ENCODE assay signal across 8 cellular contexts in genomic region chr16:81095953-81096714, GRCh38. TPM values are rescaled to one million over a fixed set of nuclear protein-coding genes. Genes with fewer than 3 reads are reported as not detected.
DNase-seq lines count a peak whose midpoint lies in the region; ATAC-seq, FAIRE-seq and TF ChIP-seq lines count a peak whose summit lies in the region.

TSS of gene GCSH (minus strand) at chr16:81096395. CDS start at chr16:81096278, 117 bp downstream.

- peak within 1 kb of the TSS; percentile 67 for H3K27ac ChIP-seq in A673 (ENCODE audit: low read depth, low read length, poor library complexity, severe bottlenecking)
- peak within 1 kb of the TSS in 1 of 2 donors; percentile 82 for H3K27ac ChIP-seq in small intestine (ENCODE audit: low read depth in 1 of 2, low read length in 1 of 2)

- H3K9me3 ChIP-seq in A673 (ENCODE audit: low read depth, low read length, poor library complexity, severe bottlenecking) (no peaks in the 10 kb centered on the region), small intestine (ENCODE audit: control insufficient read depth, low read depth) (no peaks in the 10 kb centered on the region)

- FAIRE-seq in small intestine (lab: Jason Lieb, UNC), result no peak

- no TSS peak for BruUV-seq in A673 (replicated peaks; lab: Mats Ljungman, UMichigan)

- CTCF ChIA-PET in A673 (lab: Charles Lee), result no interaction called here

- 3 to 4% (median 4%) methylated on average over 59 to 80 of the region's 83 CpGs for WGBS in small intestine, 3 donors

- H3K4me1 ChIP-seq in A673 (ENCODE audit: insufficient read depth, low read length, poor library complexity, severe bottlenecking), result no peaks in the 10 kb centered on the region
- no peaks in the 10 kb centered on the region for H3K4me1 ChIP-seq in small intestine (ENCODE audit: control insufficient read depth in 2 of 2, insufficient read depth in 1 of 2, low read depth in 1 of 2, low read length in 1 of 2)

- H3K4me3 ChIP-seq in A673 (ENCODE audit: low read depth, low read length, poor library complexity, severe bottlenecking) (peak within 1 kb of the TSS; percentile 89), WI38 (ENCODE audit: low read depth, low read length) (peak within 1 kb of the TSS; percentile 77), cardiac fibroblast (replicated peaks in 1 of 2; ENCODE audit: low read depth in 2 of 2, low read length in 2 of 2) (peak within 1 kb of the TSS; percentile 69 to 77), small intestine (ENCODE audit: low read depth in 1 of 2, low read length in 2 of 2) (peak within 1 kb of the TSS; percentile 71 to 75)

- DNase-seq in A673 (ENCODE audit: low spot score) (peak; percentile 99), NCI-H2196 treated with DMSO at 0.1 percent for 48 hours (lab: John Stamatoyannopoulos, UW; ENCODE audit: unreplicated experiment) (peak; percentile 84), cardiac fibroblast (ENCODE audit: low read depth in 2 of 2) (peak; percentile 98 to 99), iPS-NIHi11 (ENCODE audit: low spot score) (peak; percentile 97), small intestine (peak; percentile 99)

- POLR2A ChIA-PET in A673 (lab: Charles Lee; ENCODE audit: low non-redundant PET), result no interaction called here

- ATAC-seq in GM18870 (IDR thresholded peaks at IDR 0.05; ENCODE audit: unreplicated experiment), result peak; percentile 97
- peak; percentile 99 for ATAC-seq in HG03135 (IDR thresholded peaks at IDR 0.05; ENCODE audit: unreplicated experiment)

- H3K27me3 ChIP-seq in A673 (replicated peaks; ENCODE audit: insufficient read depth, low read depth, low read length, poor library complexity) (no peaks in the 10 kb centered on the region), small intestine (ENCODE audit: control insufficient read depth in 2 of 2, insufficient read depth in 2 of 2, low read length in 2 of 2) (no peaks in the 10 kb centered on the region)

- no peaks in the 10 kb centered on the region for H3K36me3 ChIP-seq in A673 (ENCODE audit: insufficient read depth, low read length, poor library complexity, severe bottlenecking)
- no peaks in the 10 kb centered on the region for H3K36me3 ChIP-seq in small intestine (ENCODE audit: control insufficient read depth in 2 of 2, insufficient read depth in 2 of 2, low read length in 2 of 2)

- intact Hi-C loops in A673 (cut with micrococcal nuclease; ENCODE audit: unreplicated experiment), result no loop called here

- TF ChIP-seq CTCF in A673 (conservative IDR thresholded peaks at IDR 0.05; ENCODE audit: low read depth, low read length) (no peak), WI38 (IDR thresholded peaks at IDR 0.05; ENCODE audit: low read depth, low read length) (no peak), cardiac fibroblast (IDR thresholded peaks at IDR 0.05; ENCODE audit: low read depth, low read length) (no peak)

RNA-seq across cellular contexts. Expression of gene GCSH, which starts in this region (rescaled TPM):
- total RNA-seq in A673 (2021), result 61.4 and 65.8 TPM in 2 replicates
- polyA plus RNA-seq in small intestine, result 10 to 100 TPM in 2 of 3 donors, 1 to 10 TPM in 1; 2.7 to 27.9 (median 11.1) TPM
